In genomic region chr1:1832820-1833219, GRCh38 we compare ENCODE assay signal across 12 cellular contexts. TPM values are rescaled to one million over a fixed set of nuclear protein-coding genes. Genes with fewer than 3 reads are reported as not detected.
A peak's percentile ranks its signal among the peaks of the same experiment; 100 is the strongest.
DNase-seq lines count a peak whose midpoint lies in the region; ATAC-seq and TF ChIP-seq lines count a peak whose summit lies in the region.
"Had no signal": no experiment of that assay in that cellular context is flagged by ENCODE, and none has a peak within 500 bp of the region (broad histone marks: within the 10 kb centered on the region; RNA-seq: fewer than 3 reads in every experiment).

No MANE protein-coding gene starts in this region.

- H3K27me3 ChIP-seq in dorsolateral prefrontal cortex: no peaks in the 10 kb centered on the region
- H3K27me3 ChIP-seq in neutrophil: no peaks in the 10 kb centered on the region
- H3K27me3 ChIP-seq: sigmoid colon had no signal

- ATAC-seq in HG03139 (IDR thresholded peaks at IDR 0.05; ENCODE audit: unreplicated experiment): no peak

- peaks cover 86% of the 10 kb centered on the region for H3K36me3 ChIP-seq in OCI-LY7 (ENCODE audit: insufficient read depth, low read length)
- H3K36me3 ChIP-seq in neutrophil: peaks cover 40% of the 10 kb centered on the region

- intact Hi-C loops in OCI-LY7 (cut with micrococcal nuclease; ENCODE audit: unreplicated experiment) (loop anchor here (2.0 kb wide), 1 partner anchor 54 kb away; the partner anchor contains the start of gene NADK), dorsolateral prefrontal cortex (cut with DNase I) (no loop called here)

- no peak overlapping the region for H2AFZ ChIP-seq in OCI-LY7 (ENCODE audit: low read length)

- H3K9me3 ChIP-seq in OCI-LY7 (ENCODE audit: low read length) (no peaks in the 10 kb centered on the region), neutrophil (no peaks in the 10 kb centered on the region)
- H3K9me3 ChIP-seq: sigmoid colon had no signal

- H3K79me2 ChIP-seq in OCI-LY7 (ENCODE audit: insufficient read depth, low read depth, low read length): peaks cover 88% of the 10 kb centered on the region

- in situ Hi-C loops in Caki2 (cut with HindIII; ENCODE audit: low pct_unique_long_range_greater_than_20kb, low sequenced_read_pairs): no loop called here

- peak overlapping the region; percentile 84 for H3K4me2 ChIP-seq in OCI-LY7 (ENCODE audit: low read length)

- DNase-seq in Caki2 (ENCODE audit: low read depth): peak; percentile 22
- peak; percentile 21 for DNase-seq in OCI-LY7 (ENCODE audit: low spot score)
- DNase-seq in dorsolateral prefrontal cortex: no peak
- DNase-seq in NCI-H1694 (lab: John Stamatoyannopoulos, UW): no peak
- no peak for DNase-seq in GM10248 (ENCODE audit: extremely low spot score)
- DNase-seq in T-helper 9 cell: no peak
- DNase-seq: activated CD4-positive, alpha-beta T cell treated with anti-CD3 and anti-CD28 coated beads for 4 hours; left cardiac atrium; NCI-H2107; sigmoid colon had no signal

- no peaks in the 10 kb centered on the region for H3K9me2 ChIP-seq in OCI-LY7 (ENCODE audit: insufficient read depth, low read length)

- H4K20me1 ChIP-seq in OCI-LY7 (ENCODE audit: insufficient read depth, low read length): no peaks in the 10 kb centered on the region

- POLR2A ChIA-PET in OCI-LY7 (lab: Charles Lee): interaction anchor here (2.9 kb wide), 1 partner anchor 10 kb away, joined by 9 read pairs; no protein-coding TSS in a partner anchor
- POLR2A ChIA-PET in GM10248 (lab: Yijun Ruan, JAX): no interaction called here

- H3K27ac ChIP-seq in OCI-LY7 (ENCODE audit: low read depth, low read length, poor library complexity, severe bottlenecking) (peak overlapping the region; percentile 97), dorsolateral prefrontal cortex (peak overlapping the region in 41 of 59 donors; percentile 14 to 82 (median 69)), neutrophil (peak overlapping the region; percentile 19)
- H3K27ac ChIP-seq: sigmoid colon had no signal

- TF ChIP-seq CTCF in OCI-LY7 (conservative IDR thresholded peaks at IDR 0.05; ENCODE audit: low read length) (no peak), dorsolateral prefrontal cortex (IDR thresholded peaks at IDR 0.05 in 54 of 56, conservative IDR thresholded peaks at IDR 0.05 in 2 of 56; ENCODE audit: low read depth in 1 of 56, partially characterized antibody in 56 of 56) (no peak), neutrophil (IDR thresholded peaks at IDR 0.05) (no peak), GM10248 (IDR thresholded peaks at IDR 0.05; ENCODE audit: control extremely low read depth, extremely low read depth, low read depth, missing control alignments) (no peak)

- H3K4me1 ChIP-seq in OCI-LY7 (ENCODE audit: insufficient read depth, low read length, poor library complexity, severe bottlenecking) (peaks cover 76% of the 10 kb centered on the region), neutrophil (ENCODE audit: control insufficient read depth in 1 of 2, insufficient read depth in 1 of 2, low read depth in 1 of 2, low read length in 1 of 2) (no peaks in the 10 kb centered on the region)

- BruUV-seq in OCI-LY7 (replicated peaks; lab: Mats Ljungman, UMichigan): no TSS peak

- H3K4me3 ChIP-seq in OCI-LY7 (ENCODE audit: low read depth, low read length, poor library complexity, severe bottlenecking) (peak overlapping the region; percentile 60), dorsolateral prefrontal cortex (no peak overlapping the region), neutrophil (ENCODE audit: low read depth in 1 of 2, low read length in 1 of 2) (no peak overlapping the region)
- H3K4me3 ChIP-seq: sigmoid colon had no signal

- CTCF ChIA-PET in OCI-LY7 (lab: Charles Lee; ENCODE audit: unreplicated experiment): no interaction called here
- CTCF ChIA-PET in GM10248 (lab: Yijun Ruan, JAX): no interaction called here

RNA-seq across cellular contexts. Expression of gene NADK, which starts 54.5 kb away (rescaled TPM):
- total RNA-seq in Caki2 (2014; rRNA removed; shearing (Covaris generic); ENCODE audit: low replicate concordance): 51.8 and 82.9 TPM in 2 replicates
- 144 and 156 TPM in 2 replicates for total RNA-seq in OCI-LY7 (2014; rRNA removed; shearing (Covaris generic))
- 173 and 184 TPM in 2 replicates for total RNA-seq in OCI-LY7 (2022)
- total RNA-seq in dorsolateral prefrontal cortex: 10 to 100 TPM; 37.6 to 88.4 (median 49.0) TPM

RNA-seq across cellular contexts. Expression of gene GNB1, which starts 58.1 kb away (rescaled TPM):
- total RNA-seq in Caki2 (2014; rRNA removed; shearing (Covaris generic); ENCODE audit: low replicate concordance): 282 and 362 TPM in 2 replicates
- total RNA-seq in OCI-LY7 (2014; rRNA removed; shearing (Covaris generic)): 86.9 and 101 TPM in 2 replicates
- total RNA-seq in OCI-LY7 (2022) (502 and 563 TPM in 2 replicates), dorsolateral prefrontal cortex (100 to 1,000 TPM; 375 to 847 (median 628) TPM)

Comparison
In these comparisons a context has a peak if more than half of its experiments do, and no peak if none do; other contexts are left out.
1. DNase-seq: peak in Caki2 (single experiment) and OCI-LY7 (single experiment); none in dorsolateral prefrontal cortex (0 of 10), NCI-H1694 (single experiment), GM10248 (single experiment) and T-helper 9 cell (single experiment).
2. H3K27ac ChIP-seq: peak in every context shown above with its lines; median percentile 97 in OCI-LY7; 69 in dorsolateral prefrontal cortex; 19 in neutrophil.